Comparison of ENCODE assay signal across 8 cellular contexts in genomic region chrX:154374361-154375155, GRCh38. TPM values are rescaled to one million over a fixed set of nuclear protein-coding genes. Genes with fewer than 3 reads are reported as not detected.
DNase-seq lines count a peak whose midpoint lies in the region; ATAC-seq and TF ChIP-seq lines count a peak whose summit lies in the region.

Gene FLNA (minus strand): TSS chrX:154374634. CDS start chrX:154371245, 3,389 bp downstream.

- no peaks in the 10 kb centered on the region for H3K27me3 ChIP-seq in tibial nerve

- peak in 1 of 2 donors; percentile 9 for TF ChIP-seq EP300 in tibial nerve (IDR thresholded peaks at IDR 0.05)

- H3K36me3 ChIP-seq in tibial nerve = no peaks in the 10 kb centered on the region

- H3K4me3 ChIP-seq in tibial nerve = peak within 1 kb of the TSS; percentile 17 to 83 (median 26)

- peaks cover 25% of the 10 kb centered on the region for H3K4me1 Mint-ChIP-seq in activated CD8-positive, alpha-beta memory T cell treated with anti-CD3 and anti-CD28 coated beads, Interleukin-2, amount 10 ng/mL, durations not matched to agents 7 days and 5 days
- H3K4me1 Mint-ChIP-seq in effector memory CD8-positive, alpha-beta T cell (ENCODE audit: low read depth in 2 of 2) = peaks cover 8 to 10% of the 10 kb centered on the region in 2 donors
- peaks cover 24% of the 10 kb centered on the region for H3K4me1 Mint-ChIP-seq in mesothelial cell of epicardium

- no peaks in the 10 kb centered on the region for H3K27me3 Mint-ChIP-seq in activated CD8-positive, alpha-beta memory T cell treated with anti-CD3 and anti-CD28 coated beads, Interleukin-2, amount 10 ng/mL, durations not matched to agents 7 days and 5 days
- H3K27me3 Mint-ChIP-seq in effector memory CD8-positive, alpha-beta T cell = no peaks in the 10 kb centered on the region
- H3K27me3 Mint-ChIP-seq in mesothelial cell of epicardium (ENCODE audit: low read depth) = no peaks in the 10 kb centered on the region

- H3K27ac Mint-ChIP-seq in activated CD8-positive, alpha-beta memory T cell treated with anti-CD3 and anti-CD28 coated beads, Interleukin-2, amount 10 ng/mL, durations not matched to agents 7 days and 5 days = peak within 1 kb of the TSS; percentile 77
- H3K27ac Mint-ChIP-seq in effector memory CD8-positive, alpha-beta T cell = peak within 1 kb of the TSS; percentile 49 to 55
- H3K27ac Mint-ChIP-seq in mesothelial cell of epicardium = peak within 1 kb of the TSS; percentile 81

- no peak for ATAC-seq in activated CD8-positive, alpha-beta memory T cell treated with anti-CD3 and anti-CD28 coated beads, Interleukin-2, amount 10 ng/mL, durations not matched to agents 7 days and 5 days
- ATAC-seq in effector memory CD8-positive, alpha-beta T cell (replicated peaks) = no peak
- ATAC-seq in GM21390 (IDR thresholded peaks at IDR 0.05; ENCODE audit: unreplicated experiment) = no peak

- DNase-seq in activated CD8-positive, alpha-beta memory T cell treated with anti-CD3 and anti-CD28 coated beads, Interleukin-2, amount 10 ng/mL, durations not matched to agents 7 days and 5 days = peak; percentile 48
- no peak for DNase-seq in activated CD8-positive, alpha-beta memory T cell treated with anti-CD3 and anti-CD28 coated beads for 24 hours
- DNase-seq in RPMI7951 (ENCODE audit: low read depth) = peak; percentile 16
- no peak for DNase-seq in effector memory CD8-positive, alpha-beta T cell
- DNase-seq in mesothelial cell of epicardium (ENCODE audit: low spot score in 2 of 2, unreplicated experiment in 2 of 2) = no peak
- DNase-seq in tibial nerve (ENCODE audit: low spot score in 2 of 2) = no peak
- no peak for DNase-seq in NOMO-1 (lab: John Stamatoyannopoulos, UW; ENCODE audit: unreplicated experiment in 2 of 2)

- H3K27ac ChIP-seq in tibial nerve = peak within 1 kb of the TSS; percentile 32 to 97 (median 78)

- H3K9me3 ChIP-seq in tibial nerve = no peaks in the 10 kb centered on the region

- H3K36me3 Mint-ChIP-seq in activated CD8-positive, alpha-beta memory T cell treated with anti-CD3 and anti-CD28 coated beads, Interleukin-2, amount 10 ng/mL, durations not matched to agents 7 days and 5 days = peaks cover 10% of the 10 kb centered on the region
- H3K36me3 Mint-ChIP-seq in effector memory CD8-positive, alpha-beta T cell (ENCODE audit: insufficient read depth) = peaks cover 43% of the 10 kb centered on the region
- H3K36me3 Mint-ChIP-seq in mesothelial cell of epicardium = no peaks in the 10 kb centered on the region

- CTCF ChIA-PET in activated CD8-positive, alpha-beta memory T cell treated with anti-CD3 and anti-CD28 coated beads, Interleukin-2, amount 10 ng/mL, durations not matched to agents 7 days and 5 days (lab: Charles Lee) = interaction anchor here (0.6 to 2.1 kb wide), 8 partner anchors 9 to 162 kb away, joined by 3 to 8 read pairs (median 4); partner anchors contain the start of gene RPL10

- H3K9me3 Mint-ChIP-seq in activated CD8-positive, alpha-beta memory T cell treated with anti-CD3 and anti-CD28 coated beads, Interleukin-2, amount 10 ng/mL, durations not matched to agents 7 days and 5 days (ENCODE audit: low read depth) = no peaks in the 10 kb centered on the region
- no peaks in the 10 kb centered on the region for H3K9me3 Mint-ChIP-seq in effector memory CD8-positive, alpha-beta T cell
- no peaks in the 10 kb centered on the region for H3K9me3 Mint-ChIP-seq in mesothelial cell of epicardium

- TF ChIP-seq POLR2A in tibial nerve (IDR thresholded peaks at IDR 0.05) = peak in 1 of 2 donors; percentile 31

- peaks cover 0 to 34% (median 6%) of the 10 kb centered on the region in 4 donors for H3K4me1 ChIP-seq in tibial nerve

- no peak for TF ChIP-seq CTCF in mesothelial cell of epicardium (IDR thresholded peaks at IDR 0.05; ENCODE audit: unreplicated experiment)
- TF ChIP-seq CTCF in tibial nerve (IDR thresholded peaks at IDR 0.05) = peak in 2 of 5 experiments; percentile 8 to 34

- WGBS in tibial nerve, 2 donors = 54 to 61% methylated on average over 5 to 55 of the region's 93 CpGs

- H3K4me3 Mint-ChIP-seq in activated CD8-positive, alpha-beta memory T cell treated with anti-CD3 and anti-CD28 coated beads, Interleukin-2, amount 10 ng/mL, durations not matched to agents 7 days and 5 days = peak within 1 kb of the TSS; percentile 81
- peak within 1 kb of the TSS; percentile 71 to 86 for H3K4me3 Mint-ChIP-seq in effector memory CD8-positive, alpha-beta T cell
- H3K4me3 Mint-ChIP-seq in mesothelial cell of epicardium = peak within 1 kb of the TSS; percentile 60

RNA-seq across cellular contexts. Expression of gene FLNA, which starts in this region (rescaled TPM):
- 1,000 to 10,000 TPM; 1,602 to 2,011 TPM for total RNA-seq in activated CD8-positive, alpha-beta memory T cell treated with anti-CD3 and anti-CD28 coated beads, Interleukin-2, amount 10 ng/mL, durations not matched to agents 7 days and 5 days
- total RNA-seq in RPMI7951 (2014; rRNA removed; shearing (Covaris generic)) = 375 and 579 TPM in 2 replicates
- total RNA-seq in mesothelial cell of epicardium (1,336 to 1,412 TPM (median 1,356 TPM) in 3 replicates), tibial nerve (1,000 to 10,000 TPM in 3 of 4 donors, 100 to 1,000 TPM in 1; 995 to 1,349 (median 1,139) TPM)

Comparison
In these comparisons a context has a peak if more than half of its experiments do, and no peak if none do; other contexts are left out.
1. DNase-seq: peak in activated CD8-positive, alpha-beta memory T cell treated with anti-CD3 and anti-CD28 coated beads, Interleukin-2, amount 10 ng/mL, durations not matched to agents 7 days and 5 days (single experiment) and RPMI7951 (single experiment); none in activated CD8-positive, alpha-beta memory T cell treated with anti-CD3 and anti-CD28 coated beads for 24 hours (single experiment), effector memory CD8-positive, alpha-beta T cell (0 of 3), mesothelial cell of epicardium (0 of 2), tibial nerve (0 of 2) and NOMO-1 (0 of 2).
2. Peak in every context shown above with its lines, with median percentiles within 50 percentile points of each other: H3K27ac Mint-ChIP-seq and H3K4me3 Mint-ChIP-seq.